ENCODE assay signal across 1 cellular context in genomic region chr3:129893616-129894070, GRCh38.
TF ChIP-seq lines count a peak whose summit lies in the region.

TSS of gene TMCC1 (minus strand) at chr3:129893711.

TF ChIP-seq in HepG2, 621 proteins besides CTCF, POLR2A, EP300 and RAD21 (continued from another document):
- TF ChIP-seq ZUFSP (CRISPR knock-in tag; IDR thresholded peaks at IDR 0.05; ENCODE audit: borderline replicate concordance) (no peak), DRAP1 (CRISPR knock-in tag; IDR thresholded peaks at IDR 0.05) (peak; percentile 54; the same call in 1 of the 2 replicates), ZNF547 (CRISPR knock-in tag; IDR thresholded peaks at IDR 0.05) (no peak), RARA (CRISPR knock-in tag; IDR thresholded peaks at IDR 0.05) (0 out of 2 replicates have a peak, but pooled peaks have one; percentile 20), ZNF800 (CRISPR knock-in tag; IDR thresholded peaks at IDR 0.05) (0 out of 2 replicates have a peak, but pooled peaks have one; percentile 24), PLSCR1 (CRISPR knock-in tag; IDR thresholded peaks at IDR 0.05; ENCODE audit: borderline replicate concordance) (no peak)
